8 cellular contexts compared by ENCODE assay signal in the genomic region with DNA sequence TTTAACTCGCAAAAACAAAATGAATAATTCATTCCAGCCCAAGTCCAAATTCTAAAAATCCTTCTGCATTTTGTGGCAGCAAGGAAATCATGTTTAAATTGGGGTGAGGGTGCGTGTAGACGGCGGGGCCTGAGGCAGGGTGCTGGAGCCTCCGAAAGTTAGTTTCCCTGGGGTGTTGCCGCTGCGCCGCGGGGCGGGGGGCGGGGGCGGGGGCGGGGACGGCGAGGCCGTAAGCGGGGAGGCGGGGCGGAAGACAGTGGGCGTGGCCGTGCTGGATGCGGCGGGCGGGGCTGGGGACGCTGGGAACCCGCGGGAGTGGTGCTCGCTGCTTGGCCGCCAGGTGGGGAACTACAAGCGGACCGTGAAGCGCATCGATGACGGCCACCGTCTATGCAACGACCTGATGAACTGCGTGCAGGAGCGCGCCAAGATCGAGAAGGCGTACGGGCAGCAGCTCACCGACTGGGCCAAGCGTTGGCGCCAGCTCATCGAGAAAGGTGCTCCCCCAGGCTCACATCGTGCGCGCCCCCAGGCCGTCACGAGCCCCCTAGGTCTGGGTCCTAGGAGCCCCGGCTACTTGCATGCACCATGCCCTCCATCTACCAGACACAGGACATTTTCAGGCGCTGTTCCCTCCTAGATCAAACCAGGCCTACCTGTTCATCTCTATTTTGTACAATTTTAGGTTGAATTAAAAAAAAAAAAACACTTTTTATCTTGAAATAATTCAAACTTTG. TPM values are rescaled to one million over a fixed set of nuclear protein-coding genes. Genes with fewer than 3 reads are reported as not detected.
A peak's percentile ranks its signal among the peaks of the same experiment; 100 is the strongest.
DNase-seq lines count a peak whose midpoint lies in the region; ATAC-seq and TF ChIP-seq lines count a peak whose summit lies in the region.

No MANE protein-coding gene starts in this region.

- no peaks in the 10 kb centered on the region for H3K79me2 ChIP-seq in OCI-LY1 (ENCODE audit: insufficient read depth, low read length)

- no peaks in the 10 kb centered on the region for H4K20me1 ChIP-seq in OCI-LY1 (ENCODE audit: insufficient read depth, low read length)

- H3K9me3 ChIP-seq in OCI-LY1 (ENCODE audit: low read length), result no peaks in the 10 kb centered on the region
- H3K9me3 ChIP-seq in mucosa of descending colon, result no peaks in the 10 kb centered on the region

- H3K9ac ChIP-seq in OCI-LY1 (ENCODE audit: low read length), result peak overlapping the region; percentile 40; the same call in 1 of the 2 replicates

- peak overlapping the region; percentile 65 for H3K4me2 ChIP-seq in OCI-LY1 (ENCODE audit: low read length)

- H3K4me3 ChIP-seq in OCI-LY1 (ENCODE audit: low read depth, low read length, poor library complexity, severe bottlenecking), result peak overlapping the region; percentile 39
- peak overlapping the region; percentile 35 for H3K4me3 ChIP-seq in epithelial cell of proximal tubule (ENCODE audit: low read depth, low read length)
- no peak overlapping the region for H3K4me3 ChIP-seq in mucosa of descending colon

- H3K4me1 Mint-ChIP-seq in IgD-negative memory B cell, result peaks cover 0 to 2% (median 0%) of the 10 kb centered on the region in 3 donors

- H3K27ac Mint-ChIP-seq in IgD-negative memory B cell, result peak overlapping the region in 1 of 3 donors; percentile 6

- TF ChIP-seq CTCF in OCI-LY1 (IDR thresholded peaks at IDR 0.05; ENCODE audit: low read length) (peak; percentile 48), epithelial cell of proximal tubule (conservative IDR thresholded peaks at IDR 0.05; ENCODE audit: low read depth, low read length) (peak; percentile 57), mucosa of descending colon (IDR thresholded peaks at IDR 0.05) (peak; percentile 72)

- ATAC-seq in GM21576 (IDR thresholded peaks at IDR 0.05; ENCODE audit: unreplicated experiment) (peak; percentile 77), mucosa of descending colon (peak; percentile 98)

- peaks cover 3% of the 10 kb centered on the region for H3K36me3 Mint-ChIP-seq in IgD-negative memory B cell

- H3K36me3 ChIP-seq in OCI-LY1 (ENCODE audit: insufficient read depth, low read length), result no peaks in the 10 kb centered on the region
- H3K36me3 ChIP-seq in mucosa of descending colon (ENCODE audit: low read depth), result no peaks in the 10 kb centered on the region

- H3K27me3 ChIP-seq in OCI-LY1 (ENCODE audit: insufficient read depth, low read length), result no peaks in the 10 kb centered on the region

- no peaks in the 10 kb centered on the region for H3F3A ChIP-seq in OCI-LY1 (ENCODE audit: insufficient read depth, low read length)

- no peaks in the 10 kb centered on the region for H3K27me3 Mint-ChIP-seq in IgD-negative memory B cell

- in situ Hi-C loops in Caki2 (cut with HindIII; ENCODE audit: low pct_unique_long_range_greater_than_20kb, low sequenced_read_pairs), result no loop called here

- DNase-seq in Caki2 (ENCODE audit: low read depth) (peak; percentile 80), epithelial cell of proximal tubule (ENCODE audit: low read depth) (no peak), mucosa of descending colon (peak; percentile 96 to 99 (median 98))
- DNase-seq in activated CD8-positive, alpha-beta memory T cell treated with anti-CD3 and anti-CD28 coated beads, Interleukin-2, amount 50 U/mL, for 48 hours, result peak; percentile 98
- DNase-seq in stimulated activated CD8-positive, alpha-beta memory T cell treated with anti-CD3 and anti-CD28 coated beads, Interleukin-2, amount 100 ng/mL, for 1 hour (ENCODE audit: low read depth in 2 of 2), result peak; percentile 94 to 96

- H3K9me2 ChIP-seq in OCI-LY1 (ENCODE audit: low read depth, low read length), result no peaks in the 10 kb centered on the region

- intact Hi-C loops in mucosa of descending colon (cut with DNase I, micrococcal nuclease), result loop anchor here in 1 of 2 donors (10.0 kb wide), 1 partner anchor 78 kb away; no protein-coding TSS in a partner anchor

- peaks cover 0 to 2% (median 0%) of the 10 kb centered on the region in 3 donors for H3K9me3 Mint-ChIP-seq in IgD-negative memory B cell

- peak overlapping the region; percentile 22 to 83 (median 62) for H3K4me3 Mint-ChIP-seq in IgD-negative memory B cell

- peaks cover 9% of the 10 kb centered on the region for H3K4me1 ChIP-seq in OCI-LY1 (ENCODE audit: insufficient read depth, low read length, severe bottlenecking)
- peaks cover 10% of the 10 kb centered on the region for H3K4me1 ChIP-seq in mucosa of descending colon (ENCODE audit: low read depth)

- no peak overlapping the region for H3K27ac ChIP-seq in OCI-LY1 (ENCODE audit: low read depth, low read length, poor library complexity, severe bottlenecking)

- no peak overlapping the region for H2AFZ ChIP-seq in OCI-LY1 (ENCODE audit: low read length)

RNA-seq across cellular contexts. Expression of a gene that starts 29.0 kb away (rescaled TPM):
- total RNA-seq in Caki2 (2014; rRNA removed; shearing (Covaris generic); ENCODE audit: low replicate concordance), result 0.24 TPM in 1 of 2 replicates, not detected in the other
- not detected for polyA plus RNA-seq in IgD-negative memory B cell
- total RNA-seq in epithelial cell of proximal tubule, result 0.07 TPM in 1 of 2 replicates, not detected in the other
- 10 to 100 TPM; 13.8 to 49.1 (median 38.2) TPM for total RNA-seq in mucosa of descending colon

Comparison
In these comparisons a context has a peak if more than half of its experiments do, and no peak if none do; other contexts are left out.
1. RNA of a gene that starts 29.0 kb away (total RNA-seq): 13.8 to 49.1 TPM in mucosa of descending colon; 0.24 TPM in Caki2 and 0.07 TPM in epithelial cell of proximal tubule; every median in the first group is over 10 times any median in the second.
2. Peak in every context shown above with its lines, with median percentiles within 50 percentile points of each other: CTCF ChIP-seq.